ENCODE assay signal across 9 cellular contexts in genomic region chr4:120517966-120518365, GRCh38.
A peak's percentile ranks its signal among the peaks of the same experiment; 100 is the strongest.
DNase-seq lines count a peak whose midpoint lies in the region; ATAC-seq and TF ChIP-seq lines count a peak whose summit lies in the region.
"Had no signal": no experiment of that assay in that cellular context is flagged by ENCODE, and none has a peak within 500 bp of the region (broad histone marks: within the 10 kb centered on the region; RNA-seq: fewer than 3 reads in every experiment).

No MANE protein-coding gene starts in this region.

- BruUV-seq in IMR-90 (replicated peaks; lab: Mats Ljungman, UMichigan), result no TSS peak

- POLR2A ChIA-PET in IMR-90 (lab: Charles Lee; ENCODE audit: unreplicated experiment), result interaction anchor here (0.6 kb wide), 1 partner anchor 277 kb away, joined by 3 read pairs; no protein-coding TSS in a partner anchor

- no peak overlapping the region for H2AK9ac ChIP-seq in IMR-90 (replicated peaks; ENCODE audit: low read depth, low read length, poor library complexity)

- H2BK120ac ChIP-seq in IMR-90 (ENCODE audit: low read depth, low read length), result no peak overlapping the region

- no peak overlapping the region for H2AK5ac ChIP-seq in IMR-90 (ENCODE audit: low read depth, low read length)

- DNase-seq in Caki2 (ENCODE audit: low read depth) (peak; percentile 88), IMR-90 (peak; percentile 86), colonic mucosa (peak; percentile 56), NCI-H446 (lab: John Stamatoyannopoulos, UW) (no peak), activated T-cell treated with anti-CD3 and anti-CD28 coated beads for 4 hours (no peak)
- no peak for DNase-seq in stimulated activated naive CD4-positive, alpha-beta T cell treated with Interleukin-2 at 50 U/mL for 16 hours (lab: John Stamatoyannopoulos, UW)

- H2BK15ac ChIP-seq in IMR-90 (ENCODE audit: low read depth, low read length), result no peak overlapping the region

- ATAC-seq in IMR-90 (ENCODE audit: low read depth) (peak; percentile 96), GM21619 (IDR thresholded peaks at IDR 0.05; ENCODE audit: unreplicated experiment) (no peak)

- H3K36me3 ChIP-seq in IMR-90 (ENCODE audit: control insufficient read depth, insufficient read depth, low read length) (no peaks in the 10 kb centered on the region), colonic mucosa (no peaks in the 10 kb centered on the region), muscle layer of colon (ENCODE audit: insufficient read depth, low read length) (no peaks in the 10 kb centered on the region)
- H3K36me3 ChIP-seq: tibial nerve had no signal

- no peak overlapping the region for H3K23ac ChIP-seq in IMR-90 (ENCODE audit: low read depth, low read length)

- H4K91ac ChIP-seq in IMR-90 (ENCODE audit: insufficient read depth, low read depth, low read length), result no peak overlapping the region

- no peaks in the 10 kb centered on the region for H3K9me1 ChIP-seq in IMR-90 (ENCODE audit: insufficient read depth, low read length)

- in situ Hi-C loops in Caki2 (cut with HindIII; ENCODE audit: low pct_unique_long_range_greater_than_20kb, low sequenced_read_pairs), result no loop called here
- in situ Hi-C loops in IMR-90 (cut with MboI; ENCODE audit: low sequenced_read_pairs), result no loop called here

- no peak overlapping the region for H3K14ac ChIP-seq in IMR-90 (replicated peaks; ENCODE audit: low read depth, low read length)

- TF ChIP-seq CTCF in IMR-90 (conservative IDR thresholded peaks at IDR 0.05; ENCODE audit: low read depth, low read length) (no peak), colonic mucosa (IDR thresholded peaks at IDR 0.05) (no peak)

- H3K4me3 ChIP-seq in IMR-90 (ENCODE audit: insufficient read depth, low read depth, low read length) (peak overlapping the region; percentile 7; the same call in 1 of the 2 replicates), colonic mucosa (no peak overlapping the region), muscle layer of colon (ENCODE audit: low read depth in 1 of 2, low read length in 2 of 2) (peak overlapping the region; percentile 6 to 33)
- H3K4me3 ChIP-seq: tibial nerve had no signal

- H3K9ac ChIP-seq in IMR-90 (ENCODE audit: low read depth, low read length) (no peak overlapping the region), colonic mucosa (ENCODE audit: low read depth in 2 of 2, low read length in 2 of 2) (no peak overlapping the region), muscle layer of colon (ENCODE audit: low read length) (no peak overlapping the region)

- no peak overlapping the region for H3K4ac ChIP-seq in IMR-90 (ENCODE audit: low read depth, low read length)

- CTCF ChIA-PET in IMR-90 (lab: Yijun Ruan, JAX), result no interaction called here

- H3K27ac ChIP-seq in IMR-90 (ENCODE audit: insufficient read depth, low read length) (no peak overlapping the region), colonic mucosa (no peak overlapping the region), muscle layer of colon (ENCODE audit: low read depth, low read length) (peak overlapping the region; percentile 78)
- H3K27ac ChIP-seq: tibial nerve had no signal

- H3K4me2 ChIP-seq in IMR-90 (ENCODE audit: low read depth, low read length), result peak overlapping the region; percentile 79

- WGBS in IMR-90 (ENCODE audit: extremely low coverage in 2 of 2, insufficient read length in 1 of 2), 2 experiments, result no CpG with 5 or more reads among the region's 3 CpGs

- H3K79me1 ChIP-seq in IMR-90 (ENCODE audit: low read depth in 1 of 2, low read length in 2 of 2), result no peaks in the 10 kb centered on the region

- TF ChIP-seq POLR2A in IMR-90 (IDR thresholded peaks at IDR 0.05; ENCODE audit: low read depth, low read length), result no peak

- no peak for TF ChIP-seq RAD21 in IMR-90 (IDR thresholded peaks at IDR 0.05; ENCODE audit: low read length)

- no peak overlapping the region for H2BK20ac ChIP-seq in IMR-90 (ENCODE audit: low read depth, low read length)

- H2BK5ac ChIP-seq in IMR-90 (ENCODE audit: low read depth, low read length, poor library complexity, severe bottlenecking), result no peak overlapping the region

- intact Hi-C loops in IMR-90 (cut with micrococcal nuclease), result no loop called here
- intact Hi-C loops in colonic mucosa (cut with DNase I), result no loop called here

- H3K56ac ChIP-seq in IMR-90 (ENCODE audit: extremely low read depth, insufficient read depth, low read length), result no peak overlapping the region

- no peaks in the 10 kb centered on the region for H4K20me1 ChIP-seq in IMR-90 (ENCODE audit: insufficient read depth, low read length)

- no peak overlapping the region for H4K5ac ChIP-seq in IMR-90 (ENCODE audit: low read depth, low read length)

- no peaks in the 10 kb centered on the region for H3K4me1 ChIP-seq in IMR-90 (ENCODE audit: control insufficient read depth, insufficient read depth, low read length)
- H3K4me1 ChIP-seq in colonic mucosa, result no peaks in the 10 kb centered on the region
- H3K4me1 ChIP-seq in muscle layer of colon (ENCODE audit: insufficient read depth, low read length), result peaks cover 11% of the 10 kb centered on the region
- H3K4me1 ChIP-seq: tibial nerve had no signal

- H3K18ac ChIP-seq in IMR-90 (ENCODE audit: low read depth, low read length), result no peak overlapping the region

- H3K27me3 ChIP-seq in IMR-90 (ENCODE audit: control insufficient read depth, insufficient read depth, low read length) (no peaks in the 10 kb centered on the region), colonic mucosa (no peaks in the 10 kb centered on the region), muscle layer of colon (ENCODE audit: control insufficient read depth in 1 of 2, insufficient read depth in 2 of 2, low read length in 2 of 2) (no peaks in the 10 kb centered on the region)
- H3K27me3 ChIP-seq: tibial nerve had no signal

- dilution Hi-C loops in IMR-90 (cut with HindIII; ENCODE audit: low sequenced_read_pairs, unreplicated experiment), result no loop called here

- H4K8ac ChIP-seq in IMR-90 (ENCODE audit: low read depth in 2 of 2, low read length in 2 of 2), result peak overlapping the region; percentile 56 to 86; a peak in 3 of 4 replicates

- H2AFZ ChIP-seq in IMR-90 (replicated peaks; ENCODE audit: low read length, poor library complexity), result no peak overlapping the region

- H3K9me3 ChIP-seq in IMR-90 (ENCODE audit: control insufficient read depth, insufficient read depth, low read length), result no peaks in the 10 kb centered on the region
- H3K9me3 ChIP-seq in colonic mucosa, result no peaks in the 10 kb centered on the region
- no peaks in the 10 kb centered on the region for H3K9me3 ChIP-seq in muscle layer of colon (ENCODE audit: low read length)

TF ChIP-seq in IMR-90, 13 proteins besides CTCF, POLR2A, EP300 and RAD21:
- TF ChIP-seq BHLHE40 (IDR thresholded peaks at IDR 0.05; ENCODE audit: low read depth, low read length) (no peak), ELK1 (IDR thresholded peaks at IDR 0.05; ENCODE audit: borderline replicate concordance, low read depth, low read length) (no peak), NFE2L2 (IDR thresholded peaks at IDR 0.05; ENCODE audit: low read depth, low read length) (no peak), CEBPB (IDR thresholded peaks at IDR 0.05; ENCODE audit: low read depth, low read length) (no peak), RFX5 (IDR thresholded peaks at IDR 0.05; ENCODE audit: low read depth, low read length) (no peak), SMC3 (IDR thresholded peaks at IDR 0.05; ENCODE audit: low read depth, low read length) (no peak), MAZ (IDR thresholded peaks at IDR 0.05; ENCODE audit: borderline replicate concordance, low read depth, low read length) (no peak), CHD1 (IDR thresholded peaks at IDR 0.05; ENCODE audit: low read depth, low read length) (no peak), RCOR1 (IDR thresholded peaks at IDR 0.05; ENCODE audit: insufficient replicate concordance, low read length) (no peak), FOS (IDR thresholded peaks at IDR 0.05; ENCODE audit: low read depth, low read length) (no peak), MAFK (IDR thresholded peaks at IDR 0.05; ENCODE audit: low read depth, low read length) (no peak), USF2 (IDR thresholded peaks at IDR 0.05; ENCODE audit: low read depth, low read length) (no peak)

Comparison
In these comparisons a context has a peak if more than half of its experiments do, and no peak if none do; other contexts are left out.
1. DNase-seq: peak in Caki2 (single experiment), IMR-90 (single experiment) and colonic mucosa (single experiment); none in NCI-H446 (0 of 2), activated T-cell treated with anti-CD3 and anti-CD28 coated beads for 4 hours (single experiment) and stimulated activated naive CD4-positive, alpha-beta T cell treated with Interleukin-2 at 50 U/mL for 16 hours (single experiment).